In the genomic region with DNA sequence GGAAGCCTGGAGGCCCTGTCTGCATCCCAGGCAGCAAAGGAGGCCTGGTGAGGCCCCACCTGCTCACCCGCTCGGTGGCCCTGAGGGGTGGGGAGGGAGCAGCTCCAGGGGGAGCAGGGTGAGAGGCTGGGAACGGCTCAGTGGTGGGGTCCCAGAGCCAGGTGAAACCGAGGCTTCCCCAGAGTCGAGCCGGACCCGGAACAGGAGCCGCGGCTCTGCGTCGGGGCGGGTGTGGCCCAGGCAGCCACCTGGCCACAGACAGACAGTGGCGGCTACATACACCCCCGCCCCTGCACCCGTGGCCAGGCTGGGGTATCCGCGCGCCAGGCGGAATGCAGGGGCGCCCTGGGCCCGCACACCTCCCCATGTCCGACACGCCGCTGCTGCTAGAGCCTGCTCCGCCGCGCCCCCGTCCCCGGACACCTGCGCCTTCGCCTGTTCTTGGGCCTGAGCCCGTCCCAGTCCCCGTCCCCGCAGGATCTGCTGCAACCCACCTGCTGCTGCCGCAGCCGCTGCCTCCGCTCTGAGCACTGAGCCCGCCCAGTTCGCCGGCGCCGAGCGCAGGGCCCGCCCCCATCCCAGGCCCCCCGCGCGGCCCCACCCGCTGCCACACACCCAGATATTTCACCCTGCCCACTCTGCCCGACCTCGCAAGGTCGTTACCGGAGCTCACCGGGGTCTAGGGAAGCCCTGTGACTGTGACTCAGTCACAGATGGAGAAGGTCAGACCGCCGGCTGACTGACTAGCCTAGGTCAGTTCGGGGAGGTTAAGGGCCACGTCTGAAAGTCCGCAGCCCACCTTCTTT, we compare ENCODE assay signal across 8 cellular contexts. TPM values are rescaled to one million over a fixed set of nuclear protein-coding genes. Genes with fewer than 3 reads are reported as not detected.
DNase-seq lines count a peak whose midpoint lies in the region; ATAC-seq, FAIRE-seq and TF ChIP-seq lines count a peak whose summit lies in the region.

A gene with protein sequence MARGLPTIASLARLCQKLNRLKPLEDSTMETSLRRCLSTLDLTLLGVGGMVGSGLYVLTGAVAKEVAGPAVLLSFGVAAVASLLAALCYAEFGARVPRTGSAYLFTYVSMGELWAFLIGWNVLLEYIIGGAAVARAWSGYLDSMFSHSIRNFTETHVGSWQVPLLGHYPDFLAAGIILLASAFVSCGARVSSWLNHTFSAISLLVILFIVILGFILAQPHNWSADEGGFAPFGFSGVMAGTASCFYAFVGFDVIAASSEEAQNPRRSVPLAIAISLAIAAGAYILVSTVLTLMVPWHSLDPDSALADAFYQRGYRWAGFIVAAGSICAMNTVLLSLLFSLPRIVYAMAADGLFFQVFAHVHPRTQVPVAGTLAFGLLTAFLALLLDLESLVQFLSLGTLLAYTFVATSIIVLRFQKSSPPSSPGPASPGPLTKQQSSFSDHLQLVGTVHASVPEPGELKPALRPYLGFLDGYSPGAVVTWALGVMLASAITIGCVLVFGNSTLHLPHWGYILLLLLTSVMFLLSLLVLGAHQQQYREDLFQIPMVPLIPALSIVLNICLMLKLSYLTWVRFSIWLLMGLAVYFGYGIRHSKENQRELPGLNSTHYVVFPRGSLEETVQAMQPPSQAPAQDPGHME (minus strand): TSS at position 525 of the 806 bp plus-strand sequence. CDS start 749 bp downstream, outside the sequence.

- H3K27me3 ChIP-seq in H1 (replicated peaks in 1 of 4; ENCODE audit: control insufficient read depth in 3 of 4, extremely low read depth in 1 of 4, insufficient read depth in 3 of 4, low read length in 3 of 4): peaks cover 6 to 31% (median 26%) of the 10 kb centered on the region in 4 experiments

- peak; percentile 79 for ATAC-seq in mucosa of descending colon

- no peak within 1 kb of the TSS for H4K5ac ChIP-seq in H1 (ENCODE audit: insufficient read length, low read depth, low read length)

- TF ChIP-seq RAD21 in H1 (IDR thresholded peaks at IDR 0.05 in 1 of 2, conservative IDR thresholded peaks at IDR 0.05 in 1 of 2; ENCODE audit: low read depth in 2 of 2, low read length in 2 of 2): no peak

- H3K4me3 ChIP-seq in H1 (ENCODE audit: extremely low read depth in 1 of 4, insufficient read depth in 2 of 4, low read depth in 3 of 4, low read length in 4 of 4) (peak within 1 kb of the TSS; percentile 45 to 70 (median 49)), mucosa of descending colon (no peak within 1 kb of the TSS), urinary bladder (ENCODE audit: low read depth, low read length) (peak within 1 kb of the TSS; percentile 16)

- H3K23me2 ChIP-seq in H1 (ENCODE audit: low read depth, low read length): peaks cover 9% of the 10 kb centered on the region; the same call in 1 of the 2 replicates

- 8% methylated on average over 28 of the region's 58 CpGs; no CpG with 5 or more reads in 1 of the 2 experiments for WGBS in H1 (ENCODE audit: extremely low coverage in 1 of 2, insufficient coverage in 1 of 2, insufficient read length in 1 of 2, insufficient replicate concordance in 2 of 2, low coverage in 1 of 2, low lambda C conversion rate in 2 of 2, missing lambda C conversion rate in 1 of 2), 2 experiments
- WGBS in urinary bladder: 6% methylated on average over 58 of the region's 58 CpGs

- H3K27ac ChIP-seq in H1 (ENCODE audit: low read depth, low read length) (no peak within 1 kb of the TSS), urinary bladder (ENCODE audit: low read depth) (no peak within 1 kb of the TSS)

- no peak within 1 kb of the TSS for H3K56ac ChIP-seq in H1 (replicated peaks; ENCODE audit: insufficient read length, low read depth, low read length)

- no peak for TF ChIP-seq EP300 in H1 (IDR thresholded peaks at IDR 0.05; ENCODE audit: borderline replicate concordance in 1 of 2, low read depth in 2 of 2, low read length in 2 of 2)

- TF ChIP-seq POLR2A in H1 (IDR thresholded peaks at IDR 0.05; ENCODE audit: control extremely low read depth in 1 of 2, low read depth in 2 of 2, low read length in 2 of 2): no peak

- no peak for TF ChIP-seq CTCF in H1 (IDR thresholded peaks at IDR 0.05; ENCODE audit: control extremely low read depth in 1 of 3, insufficient read depth in 1 of 3, low read depth in 1 of 3, low read length in 3 of 3)
- TF ChIP-seq CTCF in mucosa of descending colon (IDR thresholded peaks at IDR 0.05): no peak

- peak within 1 kb of the TSS; percentile 89 for H2AFZ ChIP-seq in H1 (ENCODE audit: low read length)

- no peak within 1 kb of the TSS; the same call in 1 of the 2 replicates for H2BK15ac ChIP-seq in H1 (ENCODE audit: low read length)

- H3K36me3 ChIP-seq in H1 (ENCODE audit: control insufficient read depth in 2 of 4, insufficient read depth in 4 of 4, low read length in 3 of 4) (no peaks in the 10 kb centered on the region), mucosa of descending colon (ENCODE audit: low read depth) (no peaks in the 10 kb centered on the region), urinary bladder (ENCODE audit: insufficient read depth) (no peaks in the 10 kb centered on the region)

- no peak within 1 kb of the TSS for H3K9ac ChIP-seq in H1 (replicated peaks in 1 of 4; ENCODE audit: extremely low read depth in 1 of 4, low read depth in 3 of 4, low read length in 3 of 4)

- DNase-seq in stimulated activated CD4-positive, alpha-beta T cell treated with anti-CD3 and anti-CD28 coated beads, Interleukin-4, amount 100 ng/mL, for 1 hour: peak; percentile 7
- no peak for DNase-seq in stimulated activated CD4-positive, alpha-beta T cell treated with anti-CD3 and anti-CD28 coated beads, Interleukin-4, amount 100 ng/mL, for 4 hours
- DNase-seq in H1 (ENCODE audit: low read depth in 1 of 2, low spot score in 2 of 2) (peak in 1 of 2 experiments; percentile 67), mucosa of descending colon (peak in 1 of 3 donors; percentile 50), ecto neural progenitor cell (ENCODE audit: low spot score) (no peak), GM19240 (ENCODE audit: insufficient read length, low spot score) (no peak)
- no peak for DNase-seq in activated CD4-positive, CD25-positive, alpha-beta regulatory T cell (lab: John Stamatoyannopoulos, UW)

- H4K91ac ChIP-seq in H1 (replicated peaks; ENCODE audit: insufficient read length, low read length): no peak within 1 kb of the TSS

- peak within 1 kb of the TSS; percentile 32 for H3K18ac ChIP-seq in H1 (ENCODE audit: extremely low read depth, low read length)

- H2BK5ac ChIP-seq in H1 (ENCODE audit: low read depth, low read length): no peak within 1 kb of the TSS

- intact Hi-C loops in mucosa of descending colon (cut with DNase I, micrococcal nuclease): no loop called here

- H2BK20ac ChIP-seq in H1 (ENCODE audit: low read length): 0 out of 2 replicates have a peak within 1 kb of the TSS, but pooled peaks have one; percentile 32

- H3K79me1 ChIP-seq in H1 (ENCODE audit: low read depth, low read length): no peaks in the 10 kb centered on the region

- peak within 1 kb of the TSS; percentile 65 to 78 for H3K4me2 ChIP-seq in H1 (ENCODE audit: insufficient read depth in 1 of 2, low read depth in 2 of 2, low read length in 2 of 2)

- H3K4me1 ChIP-seq in H1 (replicated peaks in 1 of 4; ENCODE audit: control insufficient read depth in 3 of 4, insufficient read depth in 4 of 4, low read length in 3 of 4): peaks cover 0 to 4% (median 2%) of the 10 kb centered on the region in 4 experiments; a peak in 3 of 7 replicates
- H3K4me1 ChIP-seq in mucosa of descending colon (ENCODE audit: low read depth): peaks cover 8% of the 10 kb centered on the region
- H3K4me1 ChIP-seq in urinary bladder (ENCODE audit: insufficient read depth): no peaks in the 10 kb centered on the region

- H3K14ac ChIP-seq in H1 (ENCODE audit: insufficient read length): no peak within 1 kb of the TSS

- FAIRE-seq in H1 (lab: Jason Lieb, UNC): no peak

- H3K9me3 ChIP-seq in H1 (ENCODE audit: insufficient read depth in 2 of 2, low read depth in 1 of 2, low read length in 1 of 2) (no peaks in the 10 kb centered on the region), mucosa of descending colon (no peaks in the 10 kb centered on the region)

- no peak within 1 kb of the TSS for H3K23ac ChIP-seq in H1 (ENCODE audit: insufficient read length)

- H2BK12ac ChIP-seq in H1 (ENCODE audit: low read depth, low read length): peak within 1 kb of the TSS; percentile 39; the same call in 1 of the 2 replicates

- H4K8ac ChIP-seq in H1 (ENCODE audit: extremely low read depth, insufficient read depth, low read length): peak within 1 kb of the TSS; percentile 51

- no peak within 1 kb of the TSS for H2BK120ac ChIP-seq in H1 (replicated peaks; ENCODE audit: low read depth, low read length)

- POLR2A ChIA-PET in H1 (lab: Charles Lee; ENCODE audit: partially characterized antibody): no interaction called here

- no peak within 1 kb of the TSS for H3K4ac ChIP-seq in H1 (replicated peaks; ENCODE audit: insufficient read length, low read depth, low read length)

- no peaks in the 10 kb centered on the region for H4K20me1 ChIP-seq in H1 (replicated peaks in 1 of 2; ENCODE audit: control insufficient read depth in 1 of 2, insufficient read depth in 2 of 2, low read length in 2 of 2)

- H3K79me2 ChIP-seq in H1 (ENCODE audit: control insufficient read depth in 1 of 2, insufficient read depth in 2 of 2, low read length in 2 of 2): no peaks in the 10 kb centered on the region

- CTCF ChIA-PET in H1 (lab: Charles Lee; ENCODE audit: partially characterized antibody): interaction anchor here (1.0 to 5.5 kb wide), 5 partner anchors 11 to 20 kb away, joined by 3 to 37 read pairs (median 3); partner anchors contain the start of genes LRRC74B and P2RX6

- H2AK5ac ChIP-seq in H1 (ENCODE audit: low read depth, low read length): no peak within 1 kb of the TSS

TF ChIP-seq in H1, 55 proteins besides CTCF, POLR2A, EP300 and RAD21 (continues in another document):
- TF ChIP-seq ASH2L (IDR thresholded peaks at IDR 0.05; ENCODE audit: low read length): peak; percentile 32
- no peak for TF ChIP-seq NRF1 (IDR thresholded peaks at IDR 0.05; ENCODE audit: low read depth, low read length)
- peak; percentile 61 for TF ChIP-seq EZH2 (IDR thresholded peaks at IDR 0.05; ENCODE audit: low read depth, low read length, severe bottlenecking)
- TF ChIP-seq, protein P1, sequence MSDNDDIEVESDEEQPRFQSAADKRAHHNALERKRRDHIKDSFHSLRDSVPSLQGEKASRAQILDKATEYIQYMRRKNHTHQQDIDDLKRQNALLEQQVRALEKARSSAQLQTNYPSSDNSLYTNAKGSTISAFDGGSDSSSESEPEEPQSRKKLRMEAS (IDR thresholded peaks at IDR 0.05): peak; percentile 33; the same call in 1 of the 2 replicates

RNA-seq across cellular contexts. Expression of the gene that starts here (rescaled TPM):
- total RNA-seq in H1 (2021; fragmentation: NEBNext Ultra II Directional; extraction: Animal tissue kit (Norgen Biotek cat#: 25700)): 0.27 TPM in 1 of 2 replicates, not detected in the other
- 0.88 and 0.92 TPM in 2 replicates for polyA plus RNA-seq in H1 (2011; rRNA removed)
- polyA plus RNA-seq in H1 (2011; cell fraction: cytosol; rRNA removed): 0.25 TPM
- polyA plus RNA-seq in H1 (2011; cell fraction: nucleus; rRNA removed): 0.40 TPM
- polyA plus RNA-seq in H1 (2012, experiment 1 of 2): 0.15 to 0.61 TPM (median 0.48 TPM) in 4 replicates
- polyA plus RNA-seq in H1 (2012, experiment 2 of 2): 0.38 TPM
- polyA plus RNA-seq in H1 (2013, experiment 1 of 2): 0.41 TPM
- 0.39 TPM for polyA plus RNA-seq in H1 (2013, experiment 2 of 2)
- polyA minus RNA-seq in H1 (2011; rRNA and poly(A)+ RNA removed): 0.32 and 0.66 TPM in 2 replicates
- not detected for polyA minus RNA-seq in H1 (2011; cell fraction: cytosol; rRNA and poly(A)+ RNA removed)
- 1.2 TPM for polyA minus RNA-seq in H1 (2011; cell fraction: nucleus; rRNA and poly(A)+ RNA removed)
- total RNA-seq in mucosa of descending colon: 1 to 10 TPM; 1.4 to 4.0 (median 2.4) TPM
- 0.42 TPM for total RNA-seq in urinary bladder
- 1.2 TPM for polyA plus RNA-seq in urinary bladder
